ENCODE assay signal across 2 cellular contexts in the genomic region with DNA sequence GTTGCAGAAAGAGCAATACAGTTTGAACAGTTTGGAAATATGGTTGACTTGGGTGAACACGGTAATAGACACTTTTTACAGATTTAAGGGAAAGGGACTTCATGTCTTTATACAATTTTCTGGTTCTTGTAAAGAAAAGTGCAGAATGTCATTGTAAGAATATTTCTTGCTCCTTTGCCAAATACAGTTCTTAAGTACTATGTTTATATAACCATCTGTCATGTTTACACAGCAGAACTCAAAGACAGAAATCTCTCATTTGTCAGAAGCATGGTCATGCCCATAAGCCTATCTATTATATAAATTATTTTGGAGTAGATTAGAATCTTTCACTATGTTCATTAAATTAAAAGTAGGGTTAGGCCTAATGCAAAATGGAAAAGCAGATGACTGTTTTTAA.
TF ChIP-seq lines count a peak whose summit lies in the region.

No MANE protein-coding gene starts in this region.

TF ChIP-seq in SK-N-SH treated with all-trans-retinoic acid at 6 μM for 48 hours, 23 proteins besides CTCF, POLR2A, EP300 and RAD21 (continued from another document):
- TF ChIP-seq CREB5 (CRISPR knock-in tag; IDR thresholded peaks at IDR 0.05; ENCODE audit: low read depth) = no peak
- no peak for TF ChIP-seq RARB (CRISPR knock-in tag; IDR thresholded peaks at IDR 0.05)
- no peak for TF ChIP-seq BACH2 (CRISPR knock-in tag; IDR thresholded peaks at IDR 0.05; ENCODE audit: borderline replicate concordance)
- TF ChIP-seq ISL1 (CRISPR knock-in tag; IDR thresholded peaks at IDR 0.05) = no peak; the same call in 1 of the 2 replicates
- TF ChIP-seq, protein P1, sequence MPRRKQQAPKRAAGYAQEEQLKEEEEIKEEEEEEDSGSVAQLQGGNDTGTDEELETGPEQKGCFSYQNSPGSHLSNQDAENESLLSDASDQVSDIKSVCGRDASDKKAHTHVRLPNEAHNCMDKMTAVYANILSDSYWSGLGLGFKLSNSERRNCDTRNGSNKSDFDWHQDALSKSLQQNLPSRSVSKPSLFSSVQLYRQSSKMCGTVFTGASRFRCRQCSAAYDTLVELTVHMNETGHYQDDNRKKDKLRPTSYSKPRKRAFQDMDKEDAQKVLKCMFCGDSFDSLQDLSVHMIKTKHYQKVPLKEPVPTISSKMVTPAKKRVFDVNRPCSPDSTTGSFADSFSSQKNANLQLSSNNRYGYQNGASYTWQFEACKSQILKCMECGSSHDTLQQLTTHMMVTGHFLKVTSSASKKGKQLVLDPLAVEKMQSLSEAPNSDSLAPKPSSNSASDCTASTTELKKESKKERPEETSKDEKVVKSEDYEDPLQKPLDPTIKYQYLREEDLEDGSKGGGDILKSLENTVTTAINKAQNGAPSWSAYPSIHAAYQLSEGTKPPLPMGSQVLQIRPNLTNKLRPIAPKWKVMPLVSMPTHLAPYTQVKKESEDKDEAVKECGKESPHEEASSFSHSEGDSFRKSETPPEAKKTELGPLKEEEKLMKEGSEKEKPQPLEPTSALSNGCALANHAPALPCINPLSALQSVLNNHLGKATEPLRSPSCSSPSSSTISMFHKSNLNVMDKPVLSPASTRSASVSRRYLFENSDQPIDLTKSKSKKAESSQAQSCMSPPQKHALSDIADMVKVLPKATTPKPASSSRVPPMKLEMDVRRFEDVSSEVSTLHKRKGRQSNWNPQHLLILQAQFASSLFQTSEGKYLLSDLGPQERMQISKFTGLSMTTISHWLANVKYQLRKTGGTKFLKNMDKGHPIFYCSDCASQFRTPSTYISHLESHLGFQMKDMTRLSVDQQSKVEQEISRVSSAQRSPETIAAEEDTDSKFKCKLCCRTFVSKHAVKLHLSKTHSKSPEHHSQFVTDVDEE (CRISPR knock-in tag; IDR thresholded peaks at IDR 0.05) = no peak
- TF ChIP-seq SNAI2 (CRISPR knock-in tag; IDR thresholded peaks at IDR 0.05) = no peak
- no peak for TF ChIP-seq ZNF70 (CRISPR knock-in tag; IDR thresholded peaks at IDR 0.05)

TF ChIP-seq in SK-N-SH, 30 proteins besides CTCF, POLR2A, EP300 and RAD21 (continued from another document):
- TF ChIP-seq NRF1 (IDR thresholded peaks at IDR 0.05; ENCODE audit: low read depth, low read length) = no peak
- TF ChIP-seq, protein P2, sequence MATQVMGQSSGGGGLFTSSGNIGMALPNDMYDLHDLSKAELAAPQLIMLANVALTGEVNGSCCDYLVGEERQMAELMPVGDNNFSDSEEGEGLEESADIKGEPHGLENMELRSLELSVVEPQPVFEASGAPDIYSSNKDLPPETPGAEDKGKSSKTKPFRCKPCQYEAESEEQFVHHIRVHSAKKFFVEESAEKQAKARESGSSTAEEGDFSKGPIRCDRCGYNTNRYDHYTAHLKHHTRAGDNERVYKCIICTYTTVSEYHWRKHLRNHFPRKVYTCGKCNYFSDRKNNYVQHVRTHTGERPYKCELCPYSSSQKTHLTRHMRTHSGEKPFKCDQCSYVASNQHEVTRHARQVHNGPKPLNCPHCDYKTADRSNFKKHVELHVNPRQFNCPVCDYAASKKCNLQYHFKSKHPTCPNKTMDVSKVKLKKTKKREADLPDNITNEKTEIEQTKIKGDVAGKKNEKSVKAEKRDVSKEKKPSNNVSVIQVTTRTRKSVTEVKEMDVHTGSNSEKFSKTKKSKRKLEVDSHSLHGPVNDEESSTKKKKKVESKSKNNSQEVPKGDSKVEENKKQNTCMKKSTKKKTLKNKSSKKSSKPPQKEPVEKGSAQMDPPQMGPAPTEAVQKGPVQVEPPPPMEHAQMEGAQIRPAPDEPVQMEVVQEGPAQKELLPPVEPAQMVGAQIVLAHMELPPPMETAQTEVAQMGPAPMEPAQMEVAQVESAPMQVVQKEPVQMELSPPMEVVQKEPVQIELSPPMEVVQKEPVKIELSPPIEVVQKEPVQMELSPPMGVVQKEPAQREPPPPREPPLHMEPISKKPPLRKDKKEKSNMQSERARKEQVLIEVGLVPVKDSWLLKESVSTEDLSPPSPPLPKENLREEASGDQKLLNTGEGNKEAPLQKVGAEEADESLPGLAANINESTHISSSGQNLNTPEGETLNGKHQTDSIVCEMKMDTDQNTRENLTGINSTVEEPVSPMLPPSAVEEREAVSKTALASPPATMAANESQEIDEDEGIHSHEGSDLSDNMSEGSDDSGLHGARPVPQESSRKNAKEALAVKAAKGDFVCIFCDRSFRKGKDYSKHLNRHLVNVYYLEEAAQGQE (IDR thresholded peaks at IDR 0.05; ENCODE audit: low read depth, low read length) = no peak
- TF ChIP-seq, protein P3, sequence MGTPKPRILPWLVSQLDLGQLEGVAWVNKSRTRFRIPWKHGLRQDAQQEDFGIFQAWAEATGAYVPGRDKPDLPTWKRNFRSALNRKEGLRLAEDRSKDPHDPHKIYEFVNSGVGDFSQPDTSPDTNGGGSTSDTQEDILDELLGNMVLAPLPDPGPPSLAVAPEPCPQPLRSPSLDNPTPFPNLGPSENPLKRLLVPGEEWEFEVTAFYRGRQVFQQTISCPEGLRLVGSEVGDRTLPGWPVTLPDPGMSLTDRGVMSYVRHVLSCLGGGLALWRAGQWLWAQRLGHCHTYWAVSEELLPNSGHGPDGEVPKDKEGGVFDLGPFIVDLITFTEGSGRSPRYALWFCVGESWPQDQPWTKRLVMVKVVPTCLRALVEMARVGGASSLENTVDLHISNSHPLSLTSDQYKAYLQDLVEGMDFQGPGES (IDR thresholded peaks at IDR 0.05; ENCODE audit: low read depth, low read length) = no peak
